12 cellular contexts compared by ENCODE assay signal in the genomic region with DNA sequence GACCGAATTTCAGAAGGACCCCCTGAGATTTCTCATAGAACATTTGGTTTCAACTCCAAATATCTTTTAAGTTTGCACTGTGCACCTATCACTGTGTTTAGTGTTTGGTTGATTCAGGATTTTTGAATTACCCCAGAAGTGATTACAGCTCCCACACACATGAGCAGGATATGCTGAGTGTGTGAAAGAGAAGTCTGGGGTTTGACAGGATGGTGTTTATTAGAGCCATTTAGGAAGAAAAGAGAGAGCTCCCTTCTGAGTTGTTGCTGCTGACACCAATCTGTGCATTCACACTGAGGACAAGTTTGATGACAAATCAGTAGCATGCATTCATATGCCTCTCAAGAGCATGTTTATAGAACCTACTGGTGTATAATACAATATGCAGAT.
DNase-seq lines count a peak whose midpoint lies in the region; FAIRE-seq and TF ChIP-seq lines count a peak whose summit lies in the region.
"Had no signal": no experiment of that assay in that cellular context is flagged by ENCODE, and none has a peak within 500 bp of the region (broad histone marks: within the 10 kb centered on the region; RNA-seq: fewer than 3 reads in every experiment).

No MANE protein-coding gene starts in this region.

- H3K4me2 ChIP-seq in astrocyte (ENCODE audit: low read length): peak overlapping the region; percentile 65

- TF ChIP-seq POLR2A in suprapubic skin (IDR thresholded peaks at IDR 0.05): no peak

- POLR2A ChIA-PET in HEK293 (lab: Yijun Ruan, JAX): no interaction called here

- H3K27ac ChIP-seq in HEK293 (ENCODE audit: extremely low read depth, low read depth, low read length) (no peak overlapping the region), astrocyte (ENCODE audit: low read depth, low read length) (peak overlapping the region; percentile 68), left ventricle myocardium inferior (replicated peaks) (peak overlapping the region; percentile 31), suprapubic skin (peak overlapping the region; percentile 16)

- peak overlapping the region; percentile 84 for H3K27ac Mint-ChIP-seq in astrocyte (ENCODE audit: unreplicated experiment)

- no peaks in the 10 kb centered on the region for H3K36me3 Mint-ChIP-seq in astrocyte (ENCODE audit: low read depth, unreplicated experiment)

- peaks cover 33% of the 10 kb centered on the region for H3K4me1 Mint-ChIP-seq in astrocyte (ENCODE audit: low read depth, unreplicated experiment)

- TF ChIP-seq EP300 in suprapubic skin (IDR thresholded peaks at IDR 0.05): no peak

- H3K27me3 ChIP-seq in astrocyte (ENCODE audit: insufficient read depth, low read length) (no peaks in the 10 kb centered on the region), left ventricle myocardium inferior (ENCODE audit: low read depth) (no peaks in the 10 kb centered on the region), suprapubic skin (no peaks in the 10 kb centered on the region)
- H3K27me3 ChIP-seq: esophagus muscularis mucosa, stomach had no signal

- H3K79me2 ChIP-seq in astrocyte (ENCODE audit: insufficient read depth, low read length): no peaks in the 10 kb centered on the region

- no peak overlapping the region for H3K4me3 ChIP-seq in HEK293 (ENCODE audit: low read depth, low read length)
- H3K4me3 ChIP-seq in astrocyte (ENCODE audit: insufficient read depth, low read depth, low read length): no peak overlapping the region
- H3K4me3 ChIP-seq in left ventricle myocardium inferior: no peak overlapping the region
- H3K4me3 ChIP-seq in suprapubic skin: no peak overlapping the region
- H3K4me3 ChIP-seq: esophagus muscularis mucosa, stomach had no signal

- no peaks in the 10 kb centered on the region for H4K20me1 ChIP-seq in astrocyte (ENCODE audit: insufficient read depth, low read length)

- peak; percentile 88 for FAIRE-seq in astrocyte (lab: Jason Lieb, UNC)

- H3K9ac ChIP-seq in astrocyte (ENCODE audit: low read length): peak overlapping the region; percentile 16

- H3K9me3 ChIP-seq in HEK293 (ENCODE audit: control insufficient read depth, insufficient read depth, low read depth, low read length) (no peaks in the 10 kb centered on the region), astrocyte (ENCODE audit: insufficient read depth, low read depth, low read length) (no peaks in the 10 kb centered on the region), left ventricle myocardium inferior (replicated peaks) (no peaks in the 10 kb centered on the region), suprapubic skin (no peaks in the 10 kb centered on the region)
- H3K9me3 ChIP-seq: esophagus muscularis mucosa, stomach had no signal

- no peaks in the 10 kb centered on the region for H3K27me3 Mint-ChIP-seq in astrocyte (ENCODE audit: low read depth, unreplicated experiment)

- H3K4me1 ChIP-seq in HEK293 (ENCODE audit: control insufficient read depth, insufficient read depth, low read length) (no peaks in the 10 kb centered on the region), astrocyte (ENCODE audit: insufficient read depth, low read length) (peaks cover 33% of the 10 kb centered on the region), left ventricle myocardium inferior (peaks cover 14% of the 10 kb centered on the region), suprapubic skin (peaks cover 39% of the 10 kb centered on the region)

- no peak overlapping the region for H3K4me3 Mint-ChIP-seq in astrocyte (ENCODE audit: unreplicated experiment)

- intact Hi-C loops in left ventricle myocardium inferior (cut with micrococcal nuclease): no loop called here

- H3K36me3 ChIP-seq in HEK293 (ENCODE audit: control insufficient read depth in 2 of 2, insufficient read depth in 1 of 2, low read length in 2 of 2) (no peaks in the 10 kb centered on the region), astrocyte (ENCODE audit: insufficient read depth, low read length) (no peaks in the 10 kb centered on the region), left ventricle myocardium inferior (no peaks in the 10 kb centered on the region), suprapubic skin (no peaks in the 10 kb centered on the region)
- H3K36me3 ChIP-seq: esophagus muscularis mucosa, stomach had no signal

- no peak for TF ChIP-seq CTCF in HEK293 (tag by site-specific recombination; IDR thresholded peaks at IDR 0.05)
- TF ChIP-seq CTCF in astrocyte (IDR thresholded peaks at IDR 0.05; ENCODE audit: insufficient read depth, low read depth, low read length): no peak
- no peak for TF ChIP-seq CTCF in left ventricle myocardium inferior (IDR thresholded peaks at IDR 0.05; ENCODE audit: borderline replicate concordance)
- TF ChIP-seq CTCF in suprapubic skin (IDR thresholded peaks at IDR 0.05): no peak

- DNase-seq in astrocyte (ENCODE audit: low read depth): no peak
- no peak for DNase-seq in left ventricle myocardium inferior
- DNase-seq in suprapubic skin (ENCODE audit: low spot score in 2 of 2): no peak
- no peak for DNase-seq in SIG-M5 (lab: John Stamatoyannopoulos, UW)
- DNase-seq in T1000 (lab: John Stamatoyannopoulos, UW): no peak
- no peak for DNase-seq in cortex of kidney (lab: John Stamatoyannopoulos, UW)
- DNase-seq: activated effector memory CD4-positive, alpha-beta T cell treated with anti-CD3 and anti-CD28 coated beads, Interleukin-2, amount 50 U/mL, for 16 hours; MV-4-11; T-helper 1 cell had no signal

- CTCF ChIA-PET in HEK293 (lab: Yijun Ruan, JAX): interaction anchor here (1.5 kb wide), 1 partner anchor 13 kb away, joined by 3 read pairs; no protein-coding TSS in a partner anchor

- H3K9me3 Mint-ChIP-seq in astrocyte (ENCODE audit: unreplicated experiment): no peaks in the 10 kb centered on the region

- H2AFZ ChIP-seq in astrocyte (ENCODE audit: low read depth, low read length): no peak overlapping the region

- 13% methylated on average over 1 of the region's 1 CpG for WGBS in suprapubic skin

TF ChIP-seq in HEK293, 187 proteins besides CTCF, POLR2A, EP300 and RAD21 (continues in another document):
- TF ChIP-seq, protein P1, sequence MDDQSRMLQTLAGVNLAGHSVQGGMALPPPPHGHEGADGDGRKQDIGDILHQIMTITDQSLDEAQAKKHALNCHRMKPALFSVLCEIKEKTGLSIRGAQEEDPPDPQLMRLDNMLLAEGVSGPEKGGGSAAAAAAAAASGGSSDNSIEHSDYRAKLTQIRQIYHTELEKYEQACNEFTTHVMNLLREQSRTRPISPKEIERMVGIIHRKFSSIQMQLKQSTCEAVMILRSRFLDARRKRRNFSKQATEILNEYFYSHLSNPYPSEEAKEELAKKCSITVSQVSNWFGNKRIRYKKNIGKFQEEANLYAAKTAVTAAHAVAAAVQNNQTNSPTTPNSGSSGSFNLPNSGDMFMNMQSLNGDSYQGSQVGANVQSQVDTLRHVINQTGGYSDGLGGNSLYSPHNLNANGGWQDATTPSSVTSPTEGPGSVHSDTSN (CRISPR knock-in tag; IDR thresholded peaks at IDR 0.05): no peak
- TF ChIP-seq, protein P2, sequence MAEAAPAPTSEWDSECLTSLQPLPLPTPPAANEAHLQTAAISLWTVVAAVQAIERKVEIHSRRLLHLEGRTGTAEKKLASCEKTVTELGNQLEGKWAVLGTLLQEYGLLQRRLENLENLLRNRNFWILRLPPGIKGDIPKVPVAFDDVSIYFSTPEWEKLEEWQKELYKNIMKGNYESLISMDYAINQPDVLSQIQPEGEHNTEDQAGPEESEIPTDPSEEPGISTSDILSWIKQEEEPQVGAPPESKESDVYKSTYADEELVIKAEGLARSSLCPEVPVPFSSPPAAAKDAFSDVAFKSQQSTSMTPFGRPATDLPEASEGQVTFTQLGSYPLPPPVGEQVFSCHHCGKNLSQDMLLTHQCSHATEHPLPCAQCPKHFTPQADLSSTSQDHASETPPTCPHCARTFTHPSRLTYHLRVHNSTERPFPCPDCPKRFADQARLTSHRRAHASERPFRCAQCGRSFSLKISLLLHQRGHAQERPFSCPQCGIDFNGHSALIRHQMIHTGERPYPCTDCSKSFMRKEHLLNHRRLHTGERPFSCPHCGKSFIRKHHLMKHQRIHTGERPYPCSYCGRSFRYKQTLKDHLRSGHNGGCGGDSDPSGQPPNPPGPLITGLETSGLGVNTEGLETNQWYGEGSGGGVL (tag by site-specific recombination; IDR thresholded peaks at IDR 0.05): 0 out of 2 replicates have a peak, but pooled peaks have one; percentile 1
- no peak for TF ChIP-seq ZNF324 (tag by site-specific recombination; IDR thresholded peaks at IDR 0.05)
- TF ChIP-seq, protein P3, sequence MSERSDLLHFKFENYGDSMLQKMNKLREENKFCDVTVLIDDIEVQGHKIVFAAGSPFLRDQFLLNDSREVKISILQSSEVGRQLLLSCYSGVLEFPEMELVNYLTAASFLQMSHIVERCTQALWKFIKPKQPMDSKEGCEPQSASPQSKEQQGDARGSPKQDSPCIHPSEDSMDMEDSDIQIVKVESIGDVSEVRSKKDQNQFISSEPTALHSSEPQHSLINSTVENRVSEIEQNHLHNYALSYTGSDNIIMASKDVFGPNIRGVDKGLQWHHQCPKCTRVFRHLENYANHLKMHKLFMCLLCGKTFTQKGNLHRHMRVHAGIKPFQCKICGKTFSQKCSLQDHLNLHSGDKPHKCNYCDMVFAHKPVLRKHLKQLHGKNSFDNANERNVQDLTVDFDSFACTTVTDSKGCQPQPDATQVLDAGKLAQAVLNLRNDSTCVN (tag by site-specific recombination; optimal IDR thresholded peaks at IDR 0.05): no peak
- TF ChIP-seq, protein P4, sequence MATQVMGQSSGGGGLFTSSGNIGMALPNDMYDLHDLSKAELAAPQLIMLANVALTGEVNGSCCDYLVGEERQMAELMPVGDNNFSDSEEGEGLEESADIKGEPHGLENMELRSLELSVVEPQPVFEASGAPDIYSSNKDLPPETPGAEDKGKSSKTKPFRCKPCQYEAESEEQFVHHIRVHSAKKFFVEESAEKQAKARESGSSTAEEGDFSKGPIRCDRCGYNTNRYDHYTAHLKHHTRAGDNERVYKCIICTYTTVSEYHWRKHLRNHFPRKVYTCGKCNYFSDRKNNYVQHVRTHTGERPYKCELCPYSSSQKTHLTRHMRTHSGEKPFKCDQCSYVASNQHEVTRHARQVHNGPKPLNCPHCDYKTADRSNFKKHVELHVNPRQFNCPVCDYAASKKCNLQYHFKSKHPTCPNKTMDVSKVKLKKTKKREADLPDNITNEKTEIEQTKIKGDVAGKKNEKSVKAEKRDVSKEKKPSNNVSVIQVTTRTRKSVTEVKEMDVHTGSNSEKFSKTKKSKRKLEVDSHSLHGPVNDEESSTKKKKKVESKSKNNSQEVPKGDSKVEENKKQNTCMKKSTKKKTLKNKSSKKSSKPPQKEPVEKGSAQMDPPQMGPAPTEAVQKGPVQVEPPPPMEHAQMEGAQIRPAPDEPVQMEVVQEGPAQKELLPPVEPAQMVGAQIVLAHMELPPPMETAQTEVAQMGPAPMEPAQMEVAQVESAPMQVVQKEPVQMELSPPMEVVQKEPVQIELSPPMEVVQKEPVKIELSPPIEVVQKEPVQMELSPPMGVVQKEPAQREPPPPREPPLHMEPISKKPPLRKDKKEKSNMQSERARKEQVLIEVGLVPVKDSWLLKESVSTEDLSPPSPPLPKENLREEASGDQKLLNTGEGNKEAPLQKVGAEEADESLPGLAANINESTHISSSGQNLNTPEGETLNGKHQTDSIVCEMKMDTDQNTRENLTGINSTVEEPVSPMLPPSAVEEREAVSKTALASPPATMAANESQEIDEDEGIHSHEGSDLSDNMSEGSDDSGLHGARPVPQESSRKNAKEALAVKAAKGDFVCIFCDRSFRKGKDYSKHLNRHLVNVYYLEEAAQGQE (tag by site-specific recombination; IDR thresholded peaks at IDR 0.05): no peak
